8 cellular contexts compared by ENCODE assay signal in genomic region chr7:113087278-113087998, GRCh38. TPM values are rescaled to one million over a fixed set of nuclear protein-coding genes. Genes with fewer than 3 reads are reported as not detected.
DNase-seq lines count a peak whose midpoint lies in the region; ATAC-seq and TF ChIP-seq lines count a peak whose summit lies in the region.

No MANE protein-coding gene starts in this region.

- H3K4me1 ChIP-seq in SK-N-SH (ENCODE audit: control insufficient read depth in 1 of 2, insufficient read depth in 2 of 2, low read depth in 1 of 2, low read length in 1 of 2), result peaks cover 0 to 18% of the 10 kb centered on the region in 2 experiments; a peak in 2 of 4 replicates

- no peaks in the 10 kb centered on the region for H3K79me2 ChIP-seq in SK-N-SH (ENCODE audit: insufficient read depth)

- H3K4me2 ChIP-seq in SK-N-SH, result peak overlapping the region; percentile 95

- H3K9me2 ChIP-seq in SK-N-SH, result no peaks in the 10 kb centered on the region

- peak overlapping the region; percentile 90 for H3K9ac ChIP-seq in SK-N-SH

- peak overlapping the region; percentile 83 for H2AFZ ChIP-seq in SK-N-SH (ENCODE audit: low read depth)

- POLR2A ChIA-PET in SK-N-SH (lab: Yijun Ruan, JAX), result no interaction called here

- no peaks in the 10 kb centered on the region for H3K36me3 ChIP-seq in SK-N-SH (replicated peaks in 1 of 2; ENCODE audit: control insufficient read depth in 1 of 2, insufficient read depth in 2 of 2, low read length in 1 of 2)

- peaks cover 24% of the 10 kb centered on the region for H3F3A ChIP-seq in SK-N-SH (replicated peaks; ENCODE audit: insufficient read depth)

- TF ChIP-seq EP300 in SK-N-SH (IDR thresholded peaks at IDR 0.05; ENCODE audit: borderline replicate concordance in 1 of 2, low read depth in 1 of 2, low read length in 1 of 2), result peak in 1 of 2 experiments; percentile 72; a peak in 2 of 4 replicates

- H3K27me3 ChIP-seq in SK-N-SH (ENCODE audit: insufficient read depth), result no peaks in the 10 kb centered on the region

- no peak for TF ChIP-seq RAD21 in SK-N-SH (IDR thresholded peaks at IDR 0.05; ENCODE audit: low read length)

- ATAC-seq in HG02588 (IDR thresholded peaks at IDR 0.05; ENCODE audit: unreplicated experiment) (peak; percentile 55), HG02759 (IDR thresholded peaks at IDR 0.05; ENCODE audit: unreplicated experiment) (no peak)

- H3K4me3 ChIP-seq in SK-N-SH (ENCODE audit: low read depth in 2 of 2, low read length in 1 of 2) (peak overlapping the region; percentile 59 to 86), fibroblast of pulmonary artery (replicated peaks; ENCODE audit: low read depth, low read length) (peak overlapping the region; percentile 55)

- CTCF ChIA-PET in SK-N-SH (lab: Yijun Ruan, JAX), result interaction anchor here (0.9 to 1.7 kb wide), 4 partner anchors 13 to 334 kb away, joined by 3 to 9 read pairs (median 4); no protein-coding TSS in a partner anchor

- WGBS in SK-N-SH (ENCODE audit: low lambda C conversion rate), result 3% methylated on average over 12 of the region's 12 CpGs

- H4K20me1 ChIP-seq in SK-N-SH (ENCODE audit: insufficient read depth), result no peaks in the 10 kb centered on the region

- no peaks in the 10 kb centered on the region for H3K9me3 ChIP-seq in SK-N-SH

- no peak for TF ChIP-seq CTCF in SK-N-SH (IDR thresholded peaks at IDR 0.05)
- TF ChIP-seq CTCF in fibroblast of pulmonary artery (IDR thresholded peaks at IDR 0.05; ENCODE audit: low read length, missing control alignments), result no peak
- TF ChIP-seq CTCF in GM13977 (IDR thresholded peaks at IDR 0.05; ENCODE audit: extremely low read depth, insufficient read depth, missing control alignments), result no peak

- peak overlapping the region; percentile 95 to 96 for H3K27ac ChIP-seq in SK-N-SH (ENCODE audit: low read depth in 2 of 2, low read length in 1 of 2)

- peak; percentile 93 for DNase-seq in ACHN
- peak; percentile 84 for DNase-seq in SK-N-SH
- peak; percentile 72 for DNase-seq in fibroblast of pulmonary artery (ENCODE audit: low read depth)
- peak; percentile 57 for DNase-seq in pulmonary artery endothelial cell (ENCODE audit: low read depth, low spot score)
- DNase-seq in mucosa of gallbladder (ENCODE audit: low spot score), result no peak
- no peak for DNase-seq in GM13977 (ENCODE audit: low spot score)

- in situ Hi-C loops in ACHN (cut with HindIII; ENCODE audit: low pct_ligation_motif_present, low pct_unique_long_range_greater_than_20kb, low sequenced_read_pairs) (no loop called here), GM13977 (cut with MboI; ENCODE audit: low pct_unique_long_range_greater_than_20kb, low sequenced_read_pairs, unreplicated experiment) (no loop called here)

TF ChIP-seq in SK-N-SH, 30 proteins besides CTCF, POLR2A, EP300 and RAD21 (continues in another document):
- TF ChIP-seq SMC3 (IDR thresholded peaks at IDR 0.05; ENCODE audit: low read depth, low read length) (no peak), RXRA (IDR thresholded peaks at IDR 0.05; ENCODE audit: borderline replicate concordance, low read depth) (no peak), ELF1 (IDR thresholded peaks at IDR 0.05) (no peak), USF1 (IDR thresholded peaks at IDR 0.05; ENCODE audit: borderline replicate concordance, low read depth) (peak; percentile 66), GABPA (IDR thresholded peaks at IDR 0.05; ENCODE audit: low read depth) (peak; percentile 37; the same call in 1 of the 2 replicates), TCF12 (IDR thresholded peaks at IDR 0.05) (peak; percentile 54; the same call in 1 of the 2 replicates), FOXJ3 (CRISPR knock-in tag; IDR thresholded peaks at IDR 0.05) (no peak), RFX5 (IDR thresholded peaks at IDR 0.05; ENCODE audit: low read length) (peak; percentile 89), MXI1 (IDR thresholded peaks at IDR 0.05; ENCODE audit: low read depth, low read length) (peak; percentile 92), EZH2phosphoT487 (IDR thresholded peaks at IDR 0.05; ENCODE audit: borderline replicate concordance, low read depth) (no peak), SIN3A (IDR thresholded peaks at IDR 0.05; ENCODE audit: borderline replicate concordance, low read depth, low read length) (peak; percentile 67; the same call in 1 of the 2 replicates), JUND (IDR thresholded peaks at IDR 0.05) (peak; percentile 62), FOSL2 (IDR thresholded peaks at IDR 0.05; ENCODE audit: borderline replicate concordance, low read depth) (peak; percentile 58; the same call in 1 of the 2 replicates), GATA2 (CRISPR knock-in tag; IDR thresholded peaks at IDR 0.05) (peak; percentile 70), USF2 (IDR thresholded peaks at IDR 0.05; ENCODE audit: borderline replicate concordance, low read depth, low read length) (no peak), TAF1 (IDR thresholded peaks at IDR 0.05; ENCODE audit: borderline replicate concordance, low read depth, low read length) (0 out of 2 replicates have a peak, but pooled peaks have one; percentile 25), NFIC (IDR thresholded peaks at IDR 0.05; ENCODE audit: borderline replicate concordance) (no peak), FOXM1 (IDR thresholded peaks at IDR 0.05; ENCODE audit: low read depth) (peak; percentile 44; the same call in 1 of the 2 replicates), TEAD4 (IDR thresholded peaks at IDR 0.05; ENCODE audit: borderline replicate concordance, insufficient read depth) (peak; percentile 61; the same call in 1 of the 2 replicates), REST (IDR thresholded peaks at IDR 0.05; ENCODE audit: low read depth, low read length) (no peak; the same call in 1 of the 2 replicates), MEF2A (IDR thresholded peaks at IDR 0.05; ENCODE audit: borderline replicate concordance, low read depth) (peak; percentile 33; the same call in 1 of the 2 replicates), RCOR1 (IDR thresholded peaks at IDR 0.05; ENCODE audit: low read length) (peak; percentile 39; the same call in 1 of the 2 replicates), POLR2AphosphoS5 (IDR thresholded peaks at IDR 0.05; ENCODE audit: low read depth, low read length) (no peak; the same call in none of the 2 replicates), CHD2 (IDR thresholded peaks at IDR 0.05; ENCODE audit: low read length, partially characterized antibody) (no peak)

RNA-seq across cellular contexts. Expression of gene GPR85, which starts 0.8 kb away (rescaled TPM):
- 2.9 and 4.3 TPM in 2 replicates for polyA plus RNA-seq in SK-N-SH (2012; rRNA removed)
- 4.0 and 4.8 TPM in 2 replicates for polyA plus RNA-seq in SK-N-SH (2012; cell fraction: cytosol; rRNA removed)
- polyA plus RNA-seq in SK-N-SH (2012; cell fraction: nucleus; rRNA removed), result 1.5 and 3.5 TPM in 2 replicates
- total RNA-seq in pulmonary artery endothelial cell (0.39 and 0.92 TPM in 2 replicates), mucosa of gallbladder (0.69 TPM)

RNA-seq across cellular contexts. Expression of gene SMIM30, which starts 30.9 kb away (rescaled TPM):
- 46.5 and 68.8 TPM in 2 replicates for polyA plus RNA-seq in SK-N-SH (2012; rRNA removed)
- polyA plus RNA-seq in SK-N-SH (2012; cell fraction: cytosol; rRNA removed), result 83.9 and 98.6 TPM in 2 replicates
- polyA plus RNA-seq in SK-N-SH (2012; cell fraction: nucleus; rRNA removed), result 11.7 and 19.9 TPM in 2 replicates
- total RNA-seq in pulmonary artery endothelial cell (49.3 and 52.5 TPM in 2 replicates), mucosa of gallbladder (43.3 TPM)

Comparison
In these comparisons a context has a peak if more than half of its experiments do, and no peak if none do; other contexts are left out.
1. DNase-seq: peak in ACHN (single experiment), SK-N-SH (single experiment), fibroblast of pulmonary artery (single experiment) and pulmonary artery endothelial cell (single experiment); none in mucosa of gallbladder (single experiment) and GM13977 (single experiment).